1 cellular context compared by ENCODE assay signal in the genomic region with DNA sequence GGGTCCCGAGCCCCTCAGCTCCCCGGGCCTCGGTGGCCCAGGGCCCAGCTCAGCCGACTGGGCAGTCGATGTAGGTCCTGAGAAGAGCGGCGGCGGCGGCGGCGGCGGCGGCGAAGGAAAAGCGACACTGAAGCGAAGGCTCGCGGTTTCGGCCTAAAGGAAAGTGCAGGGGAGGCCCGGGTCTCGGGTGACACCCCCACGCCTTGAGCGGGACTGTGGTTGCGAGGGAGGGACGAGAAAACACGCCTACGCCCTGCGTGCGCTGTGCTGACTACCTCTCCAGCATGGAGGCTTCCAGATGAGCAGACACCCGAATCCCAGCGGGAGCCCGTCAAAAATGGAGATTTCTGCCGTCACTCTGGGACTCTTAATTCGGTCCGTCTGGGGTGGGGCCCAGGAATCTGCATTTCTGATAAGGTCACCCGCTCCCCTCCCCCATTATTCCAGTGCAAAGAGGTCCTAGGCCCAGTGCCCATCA.
TF ChIP-seq lines count a peak whose summit lies in the region.

No MANE protein-coding gene starts in this region.

TF ChIP-seq in HEK293, 187 proteins besides CTCF, POLR2A, EP300 and RAD21 (continued from another document and continues in another):
- TF ChIP-seq ZNF76 (tag by site-specific recombination; IDR thresholded peaks at IDR 0.05; ENCODE audit: borderline replicate concordance, low read depth) = no peak; the same call in 1 of the 2 replicates
- no peak for TF ChIP-seq ZNF114 (tag by site-specific recombination; IDR thresholded peaks at IDR 0.05)
- TF ChIP-seq ZNF239 (tag by site-specific recombination; IDR thresholded peaks at IDR 0.05) = no peak
- peak; percentile 86; the same call in 1 of the 2 replicates for TF ChIP-seq ZNF610 (tag by site-specific recombination; IDR thresholded peaks at IDR 0.05; ENCODE audit: borderline replicate concordance)
- TF ChIP-seq MYNN (tag by site-specific recombination; IDR thresholded peaks at IDR 0.05; ENCODE audit: borderline replicate concordance) = peak; percentile 98
- TF ChIP-seq, protein P1, sequence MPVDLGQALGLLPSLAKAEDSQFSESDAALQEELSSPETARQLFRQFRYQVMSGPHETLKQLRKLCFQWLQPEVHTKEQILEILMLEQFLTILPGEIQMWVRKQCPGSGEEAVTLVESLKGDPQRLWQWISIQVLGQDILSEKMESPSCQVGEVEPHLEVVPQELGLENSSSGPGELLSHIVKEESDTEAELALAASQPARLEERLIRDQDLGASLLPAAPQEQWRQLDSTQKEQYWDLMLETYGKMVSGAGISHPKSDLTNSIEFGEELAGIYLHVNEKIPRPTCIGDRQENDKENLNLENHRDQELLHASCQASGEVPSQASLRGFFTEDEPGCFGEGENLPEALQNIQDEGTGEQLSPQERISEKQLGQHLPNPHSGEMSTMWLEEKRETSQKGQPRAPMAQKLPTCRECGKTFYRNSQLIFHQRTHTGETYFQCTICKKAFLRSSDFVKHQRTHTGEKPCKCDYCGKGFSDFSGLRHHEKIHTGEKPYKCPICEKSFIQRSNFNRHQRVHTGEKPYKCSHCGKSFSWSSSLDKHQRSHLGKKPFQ (tag by site-specific recombination; IDR thresholded peaks at IDR 0.05) = no peak
- no peak for TF ChIP-seq ZNF311 (tag by site-specific recombination; IDR thresholded peaks at IDR 0.05; ENCODE audit: borderline replicate concordance)
- no peak for TF ChIP-seq ZNF146 (tag by site-specific recombination; IDR thresholded peaks at IDR 0.05)
- TF ChIP-seq ZNF324 (tag by site-specific recombination; IDR thresholded peaks at IDR 0.05) = no peak; the same call in 1 of the 2 replicates
- TF ChIP-seq, protein P2, sequence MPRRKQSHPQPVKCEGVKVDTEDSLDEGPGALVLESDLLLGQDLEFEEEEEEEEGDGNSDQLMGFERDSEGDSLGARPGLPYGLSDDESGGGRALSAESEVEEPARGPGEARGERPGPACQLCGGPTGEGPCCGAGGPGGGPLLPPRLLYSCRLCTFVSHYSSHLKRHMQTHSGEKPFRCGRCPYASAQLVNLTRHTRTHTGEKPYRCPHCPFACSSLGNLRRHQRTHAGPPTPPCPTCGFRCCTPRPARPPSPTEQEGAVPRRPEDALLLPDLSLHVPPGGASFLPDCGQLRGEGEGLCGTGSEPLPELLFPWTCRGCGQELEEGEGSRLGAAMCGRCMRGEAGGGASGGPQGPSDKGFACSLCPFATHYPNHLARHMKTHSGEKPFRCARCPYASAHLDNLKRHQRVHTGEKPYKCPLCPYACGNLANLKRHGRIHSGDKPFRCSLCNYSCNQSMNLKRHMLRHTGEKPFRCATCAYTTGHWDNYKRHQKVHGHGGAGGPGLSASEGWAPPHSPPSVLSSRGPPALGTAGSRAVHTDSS (tag by site-specific recombination; IDR thresholded peaks at IDR 0.05) = no peak
- no peak for TF ChIP-seq ZNF777 (tag by site-specific recombination; IDR thresholded peaks at IDR 0.05; ENCODE audit: borderline replicate concordance)
- no peak for TF ChIP-seq KLF10 (tag by site-specific recombination; IDR thresholded peaks at IDR 0.05)
- no peak for TF ChIP-seq ZNF544 (tag by site-specific recombination; IDR thresholded peaks at IDR 0.05)
- TF ChIP-seq ZNF837 (tag by site-specific recombination; IDR thresholded peaks at IDR 0.05) = no peak
- no peak for TF ChIP-seq ZBTB1 (tag by site-specific recombination; IDR thresholded peaks at IDR 0.05)
- TF ChIP-seq ZNF292 (tag by site-specific recombination; IDR thresholded peaks at IDR 0.05; ENCODE audit: borderline replicate concordance, low read depth) = no peak
- TF ChIP-seq HOXD13 (CRISPR knock-in tag; IDR thresholded peaks at IDR 0.05; ENCODE audit: borderline replicate concordance) = 0 out of 2 replicates have a peak, but pooled peaks have one; percentile 17
- no peak for TF ChIP-seq ZNF132 (tag by site-specific recombination; IDR thresholded peaks at IDR 0.05; ENCODE audit: borderline replicate concordance)
- no peak for TF ChIP-seq ZNF596 (tag by site-specific recombination; IDR thresholded peaks at IDR 0.05)
- no peak for TF ChIP-seq ZNF558 (tag by site-specific recombination; IDR thresholded peaks at IDR 0.05)
- TF ChIP-seq WT1 (tag by site-specific recombination; IDR thresholded peaks at IDR 0.05) = no peak
- TF ChIP-seq ZNF555 (tag by site-specific recombination; conservative IDR thresholded peaks at IDR 0.05) = no peak
- TF ChIP-seq, protein P3, sequence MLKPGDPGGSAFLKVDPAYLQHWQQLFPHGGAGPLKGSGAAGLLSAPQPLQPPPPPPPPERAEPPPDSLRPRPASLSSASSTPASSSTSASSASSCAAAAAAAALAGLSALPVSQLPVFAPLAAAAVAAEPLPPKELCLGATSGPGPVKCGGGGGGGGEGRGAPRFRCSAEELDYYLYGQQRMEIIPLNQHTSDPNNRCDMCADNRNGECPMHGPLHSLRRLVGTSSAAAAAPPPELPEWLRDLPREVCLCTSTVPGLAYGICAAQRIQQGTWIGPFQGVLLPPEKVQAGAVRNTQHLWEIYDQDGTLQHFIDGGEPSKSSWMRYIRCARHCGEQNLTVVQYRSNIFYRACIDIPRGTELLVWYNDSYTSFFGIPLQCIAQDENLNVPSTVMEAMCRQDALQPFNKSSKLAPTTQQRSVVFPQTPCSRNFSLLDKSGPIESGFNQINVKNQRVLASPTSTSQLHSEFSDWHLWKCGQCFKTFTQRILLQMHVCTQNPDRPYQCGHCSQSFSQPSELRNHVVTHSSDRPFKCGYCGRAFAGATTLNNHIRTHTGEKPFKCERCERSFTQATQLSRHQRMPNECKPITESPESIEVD (tag by site-specific recombination; IDR thresholded peaks at IDR 0.05) = peak; percentile 62
- peak; percentile 100 for TF ChIP-seq ZBTB20 (tag by site-specific recombination; IDR thresholded peaks at IDR 0.05)
- TF ChIP-seq, protein P4, sequence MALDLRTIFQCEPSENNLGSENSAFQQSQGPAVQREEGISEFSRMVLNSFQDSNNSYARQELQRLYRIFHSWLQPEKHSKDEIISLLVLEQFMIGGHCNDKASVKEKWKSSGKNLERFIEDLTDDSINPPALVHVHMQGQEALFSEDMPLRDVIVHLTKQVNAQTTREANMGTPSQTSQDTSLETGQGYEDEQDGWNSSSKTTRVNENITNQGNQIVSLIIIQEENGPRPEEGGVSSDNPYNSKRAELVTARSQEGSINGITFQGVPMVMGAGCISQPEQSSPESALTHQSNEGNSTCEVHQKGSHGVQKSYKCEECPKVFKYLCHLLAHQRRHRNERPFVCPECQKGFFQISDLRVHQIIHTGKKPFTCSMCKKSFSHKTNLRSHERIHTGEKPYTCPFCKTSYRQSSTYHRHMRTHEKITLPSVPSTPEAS (tag by site-specific recombination; IDR thresholded peaks at IDR 0.05) = no peak; the same call in 1 of the 2 replicates
- peak; percentile 72 for TF ChIP-seq ZIC2 (tag by site-specific recombination; IDR thresholded peaks at IDR 0.05)
- TF ChIP-seq, protein P5, sequence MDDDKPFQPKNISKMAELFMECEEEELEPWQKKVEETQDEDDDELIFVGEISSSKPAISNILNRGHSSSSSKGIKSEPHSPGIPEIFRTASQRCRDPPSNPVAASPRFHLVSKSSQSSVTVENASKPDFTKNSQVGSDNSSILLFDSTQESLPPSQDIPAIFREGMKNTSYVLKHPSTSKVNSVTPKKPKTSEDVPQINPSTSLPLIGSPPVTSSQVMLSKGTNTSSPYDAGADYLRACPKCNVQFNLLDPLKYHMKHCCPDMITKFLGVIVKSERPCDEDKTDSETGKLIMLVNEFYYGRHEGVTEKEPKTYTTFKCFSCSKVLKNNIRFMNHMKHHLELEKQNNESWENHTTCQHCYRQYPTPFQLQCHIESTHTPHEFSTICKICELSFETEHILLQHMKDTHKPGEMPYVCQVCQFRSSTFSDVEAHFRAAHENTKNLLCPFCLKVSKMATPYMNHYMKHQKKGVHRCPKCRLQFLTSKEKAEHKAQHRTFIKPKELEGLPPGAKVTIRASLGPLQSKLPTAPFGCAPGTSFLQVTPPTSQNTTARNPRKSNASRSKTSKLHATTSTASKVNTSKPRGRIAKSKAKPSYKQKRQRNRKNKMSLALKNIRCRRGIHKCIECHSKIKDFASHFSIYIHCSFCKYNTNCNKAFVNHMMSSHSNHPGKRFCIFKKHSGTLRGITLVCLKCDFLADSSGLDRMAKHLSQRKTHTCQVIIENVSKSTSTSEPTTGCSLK (tag by site-specific recombination; IDR thresholded peaks at IDR 0.05) = no peak
- TF ChIP-seq, protein P6, sequence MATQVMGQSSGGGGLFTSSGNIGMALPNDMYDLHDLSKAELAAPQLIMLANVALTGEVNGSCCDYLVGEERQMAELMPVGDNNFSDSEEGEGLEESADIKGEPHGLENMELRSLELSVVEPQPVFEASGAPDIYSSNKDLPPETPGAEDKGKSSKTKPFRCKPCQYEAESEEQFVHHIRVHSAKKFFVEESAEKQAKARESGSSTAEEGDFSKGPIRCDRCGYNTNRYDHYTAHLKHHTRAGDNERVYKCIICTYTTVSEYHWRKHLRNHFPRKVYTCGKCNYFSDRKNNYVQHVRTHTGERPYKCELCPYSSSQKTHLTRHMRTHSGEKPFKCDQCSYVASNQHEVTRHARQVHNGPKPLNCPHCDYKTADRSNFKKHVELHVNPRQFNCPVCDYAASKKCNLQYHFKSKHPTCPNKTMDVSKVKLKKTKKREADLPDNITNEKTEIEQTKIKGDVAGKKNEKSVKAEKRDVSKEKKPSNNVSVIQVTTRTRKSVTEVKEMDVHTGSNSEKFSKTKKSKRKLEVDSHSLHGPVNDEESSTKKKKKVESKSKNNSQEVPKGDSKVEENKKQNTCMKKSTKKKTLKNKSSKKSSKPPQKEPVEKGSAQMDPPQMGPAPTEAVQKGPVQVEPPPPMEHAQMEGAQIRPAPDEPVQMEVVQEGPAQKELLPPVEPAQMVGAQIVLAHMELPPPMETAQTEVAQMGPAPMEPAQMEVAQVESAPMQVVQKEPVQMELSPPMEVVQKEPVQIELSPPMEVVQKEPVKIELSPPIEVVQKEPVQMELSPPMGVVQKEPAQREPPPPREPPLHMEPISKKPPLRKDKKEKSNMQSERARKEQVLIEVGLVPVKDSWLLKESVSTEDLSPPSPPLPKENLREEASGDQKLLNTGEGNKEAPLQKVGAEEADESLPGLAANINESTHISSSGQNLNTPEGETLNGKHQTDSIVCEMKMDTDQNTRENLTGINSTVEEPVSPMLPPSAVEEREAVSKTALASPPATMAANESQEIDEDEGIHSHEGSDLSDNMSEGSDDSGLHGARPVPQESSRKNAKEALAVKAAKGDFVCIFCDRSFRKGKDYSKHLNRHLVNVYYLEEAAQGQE (tag by site-specific recombination; IDR thresholded peaks at IDR 0.05) = no peak
- peak; percentile 31; the same call in 1 of the 2 replicates for TF ChIP-seq KLF1 (tag by site-specific recombination; IDR thresholded peaks at IDR 0.05)
- TF ChIP-seq ZNF501 (tag by site-specific recombination; IDR thresholded peaks at IDR 0.05) = no peak
- TF ChIP-seq, protein P7, sequence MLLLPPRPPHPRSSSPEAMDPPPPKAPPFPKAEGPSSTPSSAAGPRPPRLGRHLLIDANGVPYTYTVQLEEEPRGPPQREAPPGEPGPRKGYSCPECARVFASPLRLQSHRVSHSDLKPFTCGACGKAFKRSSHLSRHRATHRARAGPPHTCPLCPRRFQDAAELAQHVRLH (tag by site-specific recombination; IDR thresholded peaks at IDR 0.05) = peak; percentile 46
- TF ChIP-seq, protein P8, sequence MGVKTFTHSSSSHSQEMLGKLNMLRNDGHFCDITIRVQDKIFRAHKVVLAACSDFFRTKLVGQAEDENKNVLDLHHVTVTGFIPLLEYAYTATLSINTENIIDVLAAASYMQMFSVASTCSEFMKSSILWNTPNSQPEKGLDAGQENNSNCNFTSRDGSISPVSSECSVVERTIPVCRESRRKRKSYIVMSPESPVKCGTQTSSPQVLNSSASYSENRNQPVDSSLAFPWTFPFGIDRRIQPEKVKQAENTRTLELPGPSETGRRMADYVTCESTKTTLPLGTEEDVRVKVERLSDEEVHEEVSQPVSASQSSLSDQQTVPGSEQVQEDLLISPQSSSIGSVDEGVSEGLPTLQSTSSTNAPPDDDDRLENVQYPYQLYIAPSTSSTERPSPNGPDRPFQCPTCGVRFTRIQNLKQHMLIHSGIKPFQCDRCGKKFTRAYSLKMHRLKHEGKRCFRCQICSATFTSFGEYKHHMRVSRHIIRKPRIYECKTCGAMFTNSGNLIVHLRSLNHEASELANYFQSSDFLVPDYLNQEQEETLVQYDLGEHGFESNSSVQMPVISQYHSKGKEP (tag by site-specific recombination; IDR thresholded peaks at IDR 0.05) = no peak
- TF ChIP-seq ZNF623 (tag by site-specific recombination; IDR thresholded peaks at IDR 0.05) = no peak
- no peak for TF ChIP-seq ZNF677 (tag by site-specific recombination; IDR thresholded peaks at IDR 0.05)
- TF ChIP-seq ZNF843 (tag by site-specific recombination; IDR thresholded peaks at IDR 0.05) = no peak
- no peak for TF ChIP-seq ZNF560 (tag by site-specific recombination; IDR thresholded peaks at IDR 0.05; ENCODE audit: borderline replicate concordance)
- TF ChIP-seq, protein P9, sequence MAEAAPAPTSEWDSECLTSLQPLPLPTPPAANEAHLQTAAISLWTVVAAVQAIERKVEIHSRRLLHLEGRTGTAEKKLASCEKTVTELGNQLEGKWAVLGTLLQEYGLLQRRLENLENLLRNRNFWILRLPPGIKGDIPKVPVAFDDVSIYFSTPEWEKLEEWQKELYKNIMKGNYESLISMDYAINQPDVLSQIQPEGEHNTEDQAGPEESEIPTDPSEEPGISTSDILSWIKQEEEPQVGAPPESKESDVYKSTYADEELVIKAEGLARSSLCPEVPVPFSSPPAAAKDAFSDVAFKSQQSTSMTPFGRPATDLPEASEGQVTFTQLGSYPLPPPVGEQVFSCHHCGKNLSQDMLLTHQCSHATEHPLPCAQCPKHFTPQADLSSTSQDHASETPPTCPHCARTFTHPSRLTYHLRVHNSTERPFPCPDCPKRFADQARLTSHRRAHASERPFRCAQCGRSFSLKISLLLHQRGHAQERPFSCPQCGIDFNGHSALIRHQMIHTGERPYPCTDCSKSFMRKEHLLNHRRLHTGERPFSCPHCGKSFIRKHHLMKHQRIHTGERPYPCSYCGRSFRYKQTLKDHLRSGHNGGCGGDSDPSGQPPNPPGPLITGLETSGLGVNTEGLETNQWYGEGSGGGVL (tag by site-specific recombination; IDR thresholded peaks at IDR 0.05) = 0 out of 2 replicates have a peak, but pooled peaks have one; percentile 6
- TF ChIP-seq TRIM28 (IDR thresholded peaks at IDR 0.05; ENCODE audit: borderline replicate concordance, low read length) = no peak
- TF ChIP-seq KLF9 (tag by site-specific recombination; IDR thresholded peaks at IDR 0.05; ENCODE audit: low read depth) = no peak
- no peak for TF ChIP-seq ZNF747 (tag by site-specific recombination; IDR thresholded peaks at IDR 0.05)
- no peak for TF ChIP-seq TCF7L2 (IDR thresholded peaks at IDR 0.05; ENCODE audit: borderline replicate concordance, low read depth, low read length)
- TF ChIP-seq, protein P10, sequence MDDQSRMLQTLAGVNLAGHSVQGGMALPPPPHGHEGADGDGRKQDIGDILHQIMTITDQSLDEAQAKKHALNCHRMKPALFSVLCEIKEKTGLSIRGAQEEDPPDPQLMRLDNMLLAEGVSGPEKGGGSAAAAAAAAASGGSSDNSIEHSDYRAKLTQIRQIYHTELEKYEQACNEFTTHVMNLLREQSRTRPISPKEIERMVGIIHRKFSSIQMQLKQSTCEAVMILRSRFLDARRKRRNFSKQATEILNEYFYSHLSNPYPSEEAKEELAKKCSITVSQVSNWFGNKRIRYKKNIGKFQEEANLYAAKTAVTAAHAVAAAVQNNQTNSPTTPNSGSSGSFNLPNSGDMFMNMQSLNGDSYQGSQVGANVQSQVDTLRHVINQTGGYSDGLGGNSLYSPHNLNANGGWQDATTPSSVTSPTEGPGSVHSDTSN (CRISPR knock-in tag; IDR thresholded peaks at IDR 0.05) = no peak
- TF ChIP-seq FEZF1 (tag by site-specific recombination; IDR thresholded peaks at IDR 0.05) = no peak
- TF ChIP-seq SP2 (tag by site-specific recombination; IDR thresholded peaks at IDR 0.05) = peak; percentile 47
- peak; percentile 74 for TF ChIP-seq ZSCAN30 (tag by site-specific recombination; IDR thresholded peaks at IDR 0.05)
- no peak for TF ChIP-seq ZNF155 (tag by site-specific recombination; IDR thresholded peaks at IDR 0.05)
- TF ChIP-seq SP3 (tag by site-specific recombination; IDR thresholded peaks at IDR 0.05) = no peak
